17 cellular contexts compared by ENCODE assay signal in the genomic region with DNA sequence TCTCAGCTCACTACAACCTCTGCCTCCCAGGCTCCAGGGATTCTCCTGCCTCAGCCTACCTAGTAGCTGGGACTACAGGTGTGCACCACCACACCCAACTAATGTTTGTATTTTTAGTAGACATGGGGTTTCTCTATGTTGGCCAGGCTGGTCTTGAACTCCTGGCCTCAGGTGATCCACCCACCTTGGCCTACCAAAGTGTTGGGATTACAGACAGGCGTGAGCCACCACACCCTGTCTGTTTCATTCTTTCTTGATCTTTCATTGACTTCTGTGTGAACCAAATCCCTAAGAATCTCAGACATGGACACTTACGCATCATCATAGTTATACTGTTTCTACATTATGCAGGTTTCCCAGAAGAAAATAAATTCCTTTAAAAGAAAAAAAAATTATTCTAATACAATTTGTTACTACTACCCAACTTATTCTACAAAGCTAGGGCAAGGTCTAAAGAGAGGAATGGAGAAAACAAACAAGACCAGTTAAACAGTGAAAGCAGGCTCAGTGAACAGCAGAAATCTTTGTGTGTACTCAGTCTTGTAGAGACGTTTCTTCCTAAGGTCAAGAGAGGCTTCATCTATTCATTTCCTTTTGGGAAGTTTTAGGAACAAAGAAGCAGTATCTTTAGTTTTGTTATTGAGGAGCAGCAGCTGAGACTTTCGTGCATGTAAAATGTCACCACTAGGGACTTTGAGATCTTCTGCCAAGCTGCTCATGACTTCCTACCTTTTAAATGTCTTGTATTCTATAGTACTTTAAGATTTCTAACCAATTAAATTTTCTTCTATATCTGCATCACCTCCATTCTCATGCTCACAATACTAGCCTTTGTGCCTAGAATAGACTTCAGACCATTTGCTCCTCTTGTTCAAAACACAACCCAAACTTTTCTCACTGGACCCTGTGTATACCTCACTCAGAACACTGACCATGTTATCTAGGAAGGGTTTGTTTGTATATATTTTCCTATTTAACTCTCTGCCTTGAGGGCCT. TPM values are rescaled to one million over a fixed set of nuclear protein-coding genes. Genes with fewer than 3 reads are reported as not detected.
A peak's percentile ranks its signal among the peaks of the same experiment; 100 is the strongest.
DNase-seq lines count a peak whose midpoint lies in the region; ATAC-seq, FAIRE-seq and TF ChIP-seq lines count a peak whose summit lies in the region.
"Had no signal": no experiment of that assay in that cellular context is flagged by ENCODE, and none has a peak within 500 bp of the region (broad histone marks: within the 10 kb centered on the region; RNA-seq: fewer than 3 reads in every experiment).

No MANE protein-coding gene starts in this region.

- H2AFZ ChIP-seq in MM.1S (ENCODE audit: low read length) (no peak overlapping the region), K562 (ENCODE audit: low read depth, low read length) (peak overlapping the region; percentile 66), parathyroid adenoma (peak overlapping the region; percentile 51)
- H2AFZ ChIP-seq: PC-9 had no signal

- no peak overlapping the region for H3K4me2 ChIP-seq in MM.1S (ENCODE audit: low read depth, low read length)
- no peak overlapping the region for H3K4me2 ChIP-seq in K562 (ENCODE audit: insufficient read depth, low read length)
- H3K4me2 ChIP-seq in parathyroid adenoma (ENCODE audit: low read length) = no peak overlapping the region
- H3K4me2 ChIP-seq: KMS-11, PC-9 had no signal

- WGBS in K562 (ENCODE audit: insufficient coverage, low coverage, missing lambda C conversion rate) = 74% methylated on average over 4 of the region's 4 CpGs

- POLR2A ChIA-PET in K562 (lab: Yijun Ruan, JAX) = interaction anchor here (1.0 kb wide), 1 partner anchor 12 kb away, joined by 3 read pairs; no protein-coding TSS in a partner anchor

- no peak for TF ChIP-seq RAD21 in K562 (CRISPR knock-in tag; conservative IDR thresholded peaks at IDR 0.05 in 1 of 2, IDR thresholded peaks at IDR 0.05 in 1 of 2)

- no peaks in the 10 kb centered on the region for H3F3A ChIP-seq in MM.1S (ENCODE audit: insufficient read depth, low read length)

- TF ChIP-seq CTCF in GM12864 (IDR thresholded peaks at IDR 0.05; ENCODE audit: low read depth, low read length, missing control alignments) (peak; percentile 43), MM.1S (IDR thresholded peaks at IDR 0.05; ENCODE audit: low read length) (peak; percentile 14; the same call in 1 of the 2 replicates), K562 (IDR thresholded peaks at IDR 0.05 in 2 of 3, conservative IDR thresholded peaks at IDR 0.05 in 1 of 3; ENCODE audit: insufficient read depth in 2 of 3, low read depth in 1 of 3, low read length in 3 of 3) (no peak), parathyroid adenoma (IDR thresholded peaks at IDR 0.05) (no peak), left ventricle myocardium inferior (IDR thresholded peaks at IDR 0.05; ENCODE audit: borderline replicate concordance) (no peak)

- H3K9me3 ChIP-seq in MM.1S (replicated peaks; ENCODE audit: insufficient read depth, low read length) (no peaks in the 10 kb centered on the region), K562 (replicated peaks; ENCODE audit: control insufficient read depth, insufficient read depth, low read depth, low read length) (no peaks in the 10 kb centered on the region), parathyroid adenoma (ENCODE audit: control insufficient read depth, low read length) (no peaks in the 10 kb centered on the region), left ventricle myocardium inferior (replicated peaks) (no peaks in the 10 kb centered on the region)

- H3K79me2 ChIP-seq in MM.1S (ENCODE audit: low read length) (no peaks in the 10 kb centered on the region), K562 (ENCODE audit: control insufficient read depth, insufficient read depth, low read length) (no peaks in the 10 kb centered on the region), parathyroid adenoma (no peaks in the 10 kb centered on the region)

- no peaks in the 10 kb centered on the region for H3K36me3 ChIP-seq in MM.1S (replicated peaks; ENCODE audit: insufficient read depth, low read length)
- H3K36me3 ChIP-seq in K562 (ENCODE audit: control insufficient read depth, insufficient read depth, low read length) = no peaks in the 10 kb centered on the region
- H3K36me3 ChIP-seq in parathyroid adenoma (ENCODE audit: control insufficient read depth, insufficient read depth, low read length) = no peaks in the 10 kb centered on the region
- no peaks in the 10 kb centered on the region for H3K36me3 ChIP-seq in left ventricle myocardium inferior

- CTCF ChIA-PET in K562 (lab: Yijun Ruan, JAX; ENCODE audit: low intra/inter-chr PET ratio) = no interaction called here

- H3K9ac ChIP-seq in MM.1S (ENCODE audit: low read length) (no peak overlapping the region), K562 (ENCODE audit: insufficient read depth in 1 of 2, low read depth in 2 of 2, low read length in 2 of 2) (no peak overlapping the region), parathyroid adenoma (no peak overlapping the region)
- H3K9ac ChIP-seq: KMS-11 had no signal

- no peak for FAIRE-seq in K562 (lab: Jason Lieb, UNC)
- FAIRE-seq: astrocyte had no signal

- H3K4me1 ChIP-seq in MM.1S (ENCODE audit: low read length) (no peaks in the 10 kb centered on the region; the same call in 1 of the 2 replicates), K562 (replicated peaks in 1 of 2; ENCODE audit: control insufficient read depth in 2 of 2, insufficient read depth in 2 of 2, low read length in 2 of 2) (peaks cover 0 to 7% of the 10 kb centered on the region in 2 experiments; a peak in 3 of 5 replicates), parathyroid adenoma (peaks cover 3% of the 10 kb centered on the region), left ventricle myocardium inferior (peaks cover 5% of the 10 kb centered on the region)

- no peak for DNase-seq in GM12864 (ENCODE audit: low read depth)
- DNase-seq in MM.1S = no peak
- DNase-seq in K562 (ENCODE audit: extremely low read depth in 1 of 4, low spot score in 3 of 4) = no peak
- DNase-seq in AG08396 (ENCODE audit: low spot score) = no peak
- no peak for DNase-seq in EL
- DNase-seq in left ventricle myocardium inferior = no peak
- DNase-seq: activated gamma-delta T cell treated with Interleukin-2 at 50 U/mL for 16 hours; CD4-positive, CD25-positive, alpha-beta regulatory T cell; GDM1; NCI-H187; NCI-H510A treated with DMSO at 0.1 percent for 48 hours; PC-9 had no signal

- no peaks in the 10 kb centered on the region for H3K9me1 ChIP-seq in K562 (ENCODE audit: control insufficient read depth, insufficient read depth, low read length)

- no peak for TF ChIP-seq EP300 in K562 (IDR thresholded peaks at IDR 0.05; ENCODE audit: low read length)

- no peaks in the 10 kb centered on the region for H4K20me1 ChIP-seq in MM.1S (ENCODE audit: insufficient read depth, low read length)
- H4K20me1 ChIP-seq in K562 (replicated peaks; ENCODE audit: control insufficient read depth, insufficient read depth, low read length) = no peaks in the 10 kb centered on the region

- in situ Hi-C loops in K562 (cut with MboI) = no loop called here

- BruUV-seq in K562 (replicated peaks; lab: Mats Ljungman, UMichigan) = no TSS peak

- H3K27ac ChIP-seq in MM.1S (ENCODE audit: low read length) (no peak overlapping the region), K562 (ENCODE audit: extremely low read depth, low read depth, low read length) (no peak overlapping the region), parathyroid adenoma (no peak overlapping the region), left ventricle myocardium inferior (replicated peaks) (no peak overlapping the region)
- H3K27ac ChIP-seq: KMS-11, PC-9 had no signal

- TF ChIP-seq POLR2A in K562 (conservative IDR thresholded peaks at IDR 0.05) = no peak

- ATAC-seq in K562 (no peak), GM19023 (IDR thresholded peaks at IDR 0.05; ENCODE audit: unreplicated experiment) (no peak)
- ATAC-seq: WTC11 had no signal

- intact Hi-C loops in K562 (cut with micrococcal nuclease) = no loop called here
- intact Hi-C loops in left ventricle myocardium inferior (cut with micrococcal nuclease) = no loop called here

- no peak overlapping the region for H3K4me3 ChIP-seq in GM12864 (ENCODE audit: low read depth, low read length)
- no peak overlapping the region for H3K4me3 ChIP-seq in MM.1S (ENCODE audit: low read length)
- H3K4me3 ChIP-seq in K562 = no peak overlapping the region
- no peak overlapping the region for H3K4me3 ChIP-seq in parathyroid adenoma (ENCODE audit: low read depth, low read length)
- H3K4me3 ChIP-seq in left ventricle myocardium inferior = no peak overlapping the region
- H3K4me3 ChIP-seq: PC-9 had no signal

- H3K27me3 ChIP-seq in MM.1S (replicated peaks; ENCODE audit: insufficient read depth, low read length) (no peaks in the 10 kb centered on the region), K562 (ENCODE audit: control insufficient read depth in 2 of 2, insufficient read depth in 2 of 2, low read length in 2 of 2) (no peaks in the 10 kb centered on the region), parathyroid adenoma (ENCODE audit: control insufficient read depth, insufficient read depth, low read length) (no peaks in the 10 kb centered on the region), left ventricle myocardium inferior (ENCODE audit: low read depth) (peaks cover 10% of the 10 kb centered on the region)

- H3K9me2 ChIP-seq in MM.1S (replicated peaks; ENCODE audit: insufficient read depth, low read length) = no peaks in the 10 kb centered on the region

TF ChIP-seq in K562, 482 proteins besides CTCF, POLR2A, EP300 and RAD21:
- TF ChIP-seq MEF2D (tag; conservative IDR thresholded peaks at IDR 0.05; ENCODE audit: low read depth) = no peak
TF ChIP-seq in K562: peak in this region for 0.

RNA-seq across cellular contexts. Expression of a gene that starts 5.6 kb away (rescaled TPM):
- 482 and 1,074 TPM in 2 replicates for total RNA-seq in K562 (2011; cell fraction: chromatin; rRNA removed; ENCODE audit: low replicate concordance)
- 267 and 350 TPM in 2 replicates for total RNA-seq in K562 (2011; cell fraction: nucleolus; rRNA removed)
- 431 and 468 TPM in 2 replicates for total RNA-seq in K562 (2011; cell fraction: nucleoplasm; rRNA removed)
- total RNA-seq in K562 (2014; rRNA removed) (47.3 and 55.5 TPM in 2 replicates), K562 (2014; rRNA removed; fragmentation: Illumina TruSeq; extraction: Trizol) (95.4 and 111 TPM in 2 replicates), K562 (2015; rRNA removed; fragmentation: Illumina TruSeq; extraction: Trizol) (53.3 and 61.5 TPM in 2 replicates), K562 (2021) (87.4 and 90.8 TPM in 2 replicates), left ventricle myocardium inferior (10.2 TPM)
- polyA plus RNA-seq in K562 (2011; rRNA removed) (155 and 159 TPM in 2 replicates), K562 (2014; fragmentation: Illumina TruSeq; extraction: Trizol) (62.6 and 66.9 TPM in 2 replicates), K562 (2014; fragmentation: Nextera tagmentation; extraction: Ambion mirVana) (10 to 100 TPM; 29.5 to 58.5 TPM), K562 (2014; rRNA removed) (46.8 and 49.4 TPM in 2 replicates)
- polyA plus RNA-seq in K562 (2011; cell fraction: cytosol; rRNA removed) = 22.5 and 77.8 TPM in 2 replicates
- 167 and 305 TPM in 2 replicates for polyA plus RNA-seq in K562 (2011; cell fraction: nucleus; rRNA removed)
- 33.3 and 102 TPM in 2 replicates for polyA plus RNA-seq in K562 (2012)
- 375 and 488 TPM in 2 replicates for polyA minus RNA-seq in K562 (2011; rRNA and poly(A)+ RNA removed)
- 79.6 and 89.1 TPM in 2 replicates for polyA minus RNA-seq in K562 (2011; cell fraction: cytosol; rRNA and poly(A)+ RNA removed)
- polyA minus RNA-seq in K562 (2011; cell fraction: nucleus; rRNA and poly(A)+ RNA removed) = 154 and 346 TPM in 2 replicates

Comparison
In these comparisons a context has a peak if more than half of its experiments do, and no peak if none do; other contexts are left out.
1. CTCF ChIP-seq: peak in GM12864 (single experiment) and MM.1S (single experiment); none in K562 (0 of 3), parathyroid adenoma (single experiment) and left ventricle myocardium inferior (single experiment).